In genomic region chr13:110215606-110216005, GRCh38 we compare ENCODE assay signal across 19 cellular contexts.
DNase-seq lines count a peak whose midpoint lies in the region; ATAC-seq and TF ChIP-seq lines count a peak whose summit lies in the region.
"Had no signal": no experiment of that assay in that cellular context is flagged by ENCODE, and none has a peak within 500 bp of the region (broad histone marks: within the 10 kb centered on the region; RNA-seq: fewer than 3 reads in every experiment).

No MANE protein-coding gene starts in this region.

- H3K9me3 Mint-ChIP-seq in activated CD8-positive, alpha-beta T cell treated with anti-CD3 and anti-CD28 coated beads for 36 hours = no peaks in the 10 kb centered on the region
- H3K9me3 Mint-ChIP-seq: activated T-cell treated with anti-CD3 and anti-CD28 coated beads, Interleukin-2, amount 50 U/mL, for 24 hours; nephron progenitor cell had no signal

- H2AFZ ChIP-seq in hepatocyte = no peak overlapping the region
- H2AFZ ChIP-seq in trophoblast cell (ENCODE audit: insufficient read depth, low read length, poor library complexity) = no peak overlapping the region

- H3K9me2 ChIP-seq in hepatocyte (replicated peaks; ENCODE audit: insufficient read depth) = no peaks in the 10 kb centered on the region

- H3K4me2 ChIP-seq in hepatocyte = peak overlapping the region; percentile 17
- no peak overlapping the region for H3K4me2 ChIP-seq in trophoblast cell (ENCODE audit: low read length)

- no peak overlapping the region for H3K14ac ChIP-seq in trophoblast cell (ENCODE audit: low read length)

- H3K23ac ChIP-seq in trophoblast cell (ENCODE audit: low read length) = no peak overlapping the region

- no peak overlapping the region for H3K4ac ChIP-seq in trophoblast cell (ENCODE audit: low read depth, low read length)

- no peak overlapping the region for H3K4me3 ChIP-seq in choroid plexus epithelial cell (ENCODE audit: low read depth, low read length)
- H3K4me3 ChIP-seq in hepatocyte = no peak overlapping the region
- no peak overlapping the region for H3K4me3 ChIP-seq in trophoblast cell (ENCODE audit: low read depth, low read length)
- no peak overlapping the region for H3K4me3 ChIP-seq in upper lobe of right lung
- H3K4me3 ChIP-seq: lung had no signal

- no peak overlapping the region for H4K8ac ChIP-seq in trophoblast cell (ENCODE audit: low read depth, low read length)

- H3K27me3 Mint-ChIP-seq in activated CD8-positive, alpha-beta T cell treated with anti-CD3 and anti-CD28 coated beads for 36 hours = peaks cover 6% of the 10 kb centered on the region

- no peaks in the 10 kb centered on the region for H3K4me1 Mint-ChIP-seq in activated CD8-positive, alpha-beta T cell treated with anti-CD3 and anti-CD28 coated beads for 36 hours (ENCODE audit: low read depth)

- no peak overlapping the region for H2BK120ac ChIP-seq in trophoblast cell (ENCODE audit: insufficient read depth, low read length, poor library complexity)

- H3K9me3 ChIP-seq in hepatocyte (ENCODE audit: low read depth) = no peaks in the 10 kb centered on the region
- H3K9me3 ChIP-seq in trophoblast cell (ENCODE audit: insufficient read depth, low read depth, low read length) = no peaks in the 10 kb centered on the region
- no peaks in the 10 kb centered on the region for H3K9me3 ChIP-seq in upper lobe of right lung

- no peak overlapping the region for H3K27ac Mint-ChIP-seq in activated CD8-positive, alpha-beta T cell treated with anti-CD3 and anti-CD28 coated beads for 36 hours
- H3K27ac Mint-ChIP-seq: activated naive CD8-positive, alpha-beta T cell; activated T-cell treated with anti-CD3 and anti-CD28 coated beads, Interleukin-2, amount 50 U/mL, for 24 hours; nephron progenitor cell had no signal

- H3K27me3 ChIP-seq in hepatocyte (no peaks in the 10 kb centered on the region), trophoblast cell (ENCODE audit: insufficient read depth, low read length) (no peaks in the 10 kb centered on the region), upper lobe of right lung (no peaks in the 10 kb centered on the region)
- H3K27me3 ChIP-seq: foreskin keratinocyte had no signal

- H3K18ac ChIP-seq in trophoblast cell (ENCODE audit: low read length) = no peak overlapping the region

- H3K36me3 Mint-ChIP-seq in activated CD8-positive, alpha-beta T cell treated with anti-CD3 and anti-CD28 coated beads for 36 hours (ENCODE audit: low read depth) = no peaks in the 10 kb centered on the region
- H3K36me3 Mint-ChIP-seq: activated naive CD8-positive, alpha-beta T cell had no signal

- H3K4me1 ChIP-seq in hepatocyte (ENCODE audit: insufficient read depth) (peaks cover 7% of the 10 kb centered on the region), trophoblast cell (ENCODE audit: control insufficient read depth in 1 of 2, insufficient read depth in 2 of 2, low read length in 2 of 2) (peaks cover 24 to 29% of the 10 kb centered on the region in 2 experiments), upper lobe of right lung (peaks cover 37% of the 10 kb centered on the region)

- H4K91ac ChIP-seq in trophoblast cell (ENCODE audit: low read depth, low read length) = no peak overlapping the region

- TF ChIP-seq CTCF in choroid plexus epithelial cell (conservative IDR thresholded peaks at IDR 0.05; ENCODE audit: low read depth, low read length) (no peak), hepatocyte (IDR thresholded peaks at IDR 0.05; ENCODE audit: poor library complexity) (no peak), upper lobe of right lung (IDR thresholded peaks at IDR 0.05) (no peak)
- TF ChIP-seq CTCF in activated CD8-positive, alpha-beta T cell treated with anti-CD3 and anti-CD28 coated beads for 36 hours (IDR thresholded peaks at IDR 0.05) = no peak

- no peaks in the 10 kb centered on the region for H4K20me1 ChIP-seq in hepatocyte (ENCODE audit: insufficient read depth, poor library complexity, severe bottlenecking)

- peak; percentile 53 for DNase-seq in choroid plexus epithelial cell (ENCODE audit: low read depth)
- DNase-seq in hepatocyte (ENCODE audit: low spot score) = no peak
- no peak for DNase-seq in trophoblast cell
- DNase-seq in upper lobe of right lung = no peak
- DNase-seq in amniotic stem cell (lab: John Stamatoyannopoulos, UW) = no peak
- DNase-seq in activated CD8-positive, alpha-beta T cell treated with anti-CD3 and anti-CD28 coated beads for 36 hours = no peak
- DNase-seq: activated CD4-positive, alpha-beta T cell treated with anti-CD3 and anti-CD28 coated beads, Interleukin-2, amount 50 U/mL, for 48 hours; activated T-cell treated with anti-CD3 and anti-CD28 coated beads, Interleukin-2, amount 50 U/mL, for 24 hours; central memory CD4-positive, alpha-beta T cell; foreskin keratinocyte; NCI-H1436 treated with DMSO at 0.1 percent for 48 hours; NCI-H446; nephron progenitor cell; stimulated activated CD4-positive, alpha-beta T cell treated with anti-CD3 and anti-CD28 coated beads, Interleukin-2, amount 100 ng/mL, for 24 hours; T-helper 1 cell had no signal

- POLR2A ChIA-PET in activated CD8-positive, alpha-beta T cell treated with anti-CD3 and anti-CD28 coated beads for 36 hours (lab: Charles Lee) = no interaction called here

- WGBS in hepatocyte (ENCODE audit: low lambda C conversion rate, missing lambda C conversion rate) = 53% methylated on average over 7 of the region's 7 CpGs
- WGBS in trophoblast cell (ENCODE audit: extremely low coverage, insufficient coverage, insufficient read length) = no CpG with 5 or more reads among the region's 7 CpGs

- H3K79me1 ChIP-seq in trophoblast cell (ENCODE audit: low read length) = peaks cover 4% of the 10 kb centered on the region

- H4K12ac ChIP-seq in trophoblast cell (ENCODE audit: low read depth, low read length) = no peak overlapping the region

- no peak overlapping the region for H3K9ac ChIP-seq in trophoblast cell (ENCODE audit: low read length)

- no peak overlapping the region for H3K4me3 Mint-ChIP-seq in activated CD8-positive, alpha-beta T cell treated with anti-CD3 and anti-CD28 coated beads for 36 hours
- H3K4me3 Mint-ChIP-seq: activated naive CD8-positive, alpha-beta T cell; activated T-cell treated with anti-CD3 and anti-CD28 coated beads, Interleukin-2, amount 50 U/mL, for 24 hours; nephron progenitor cell had no signal

- H2BK5ac ChIP-seq in trophoblast cell (ENCODE audit: low read depth, low read length, poor library complexity) = no peak overlapping the region

- CTCF ChIA-PET in activated CD8-positive, alpha-beta T cell treated with anti-CD3 and anti-CD28 coated beads for 36 hours (lab: Charles Lee) = no interaction called here

- no peak overlapping the region for H2AK5ac ChIP-seq in trophoblast cell (ENCODE audit: low read length)

- H3K79me2 ChIP-seq in hepatocyte (no peaks in the 10 kb centered on the region), trophoblast cell (ENCODE audit: control insufficient read depth, insufficient read depth, low read length, poor library complexity) (peaks cover 2% of the 10 kb centered on the region)

- H2BK12ac ChIP-seq in trophoblast cell (ENCODE audit: low read length) = no peak overlapping the region

- ATAC-seq in upper lobe of right lung (no peak), GM21423 (IDR thresholded peaks at IDR 0.05; ENCODE audit: unreplicated experiment) (no peak)
- ATAC-seq in activated CD8-positive, alpha-beta T cell treated with anti-CD3 and anti-CD28 coated beads for 36 hours = no peak
- ATAC-seq: foreskin keratinocyte had no signal

- H3K36me3 ChIP-seq in hepatocyte (replicated peaks; ENCODE audit: insufficient read depth, low read depth) = no peaks in the 10 kb centered on the region
- peaks cover 26 to 45% of the 10 kb centered on the region in 2 experiments for H3K36me3 ChIP-seq in trophoblast cell (ENCODE audit: control insufficient read depth in 1 of 2, insufficient read depth in 2 of 2, low read length in 2 of 2)
- H3K36me3 ChIP-seq in upper lobe of right lung = peaks cover 12% of the 10 kb centered on the region

- intact Hi-C loops in upper lobe of right lung (cut with DNase I) = loop anchor here (10.0 kb wide), 1 partner anchor 219 kb away; no protein-coding TSS in a partner anchor
- intact Hi-C loops in activated CD8-positive, alpha-beta T cell treated with anti-CD3 and anti-CD28 coated beads for 36 hours (cut with micrococcal nuclease) = no loop called here

- H3K27ac ChIP-seq in hepatocyte = peak overlapping the region; percentile 73
- peak overlapping the region; percentile 2 for H3K27ac ChIP-seq in trophoblast cell (ENCODE audit: low read depth, low read length)
- peak overlapping the region; percentile 37 for H3K27ac ChIP-seq in upper lobe of right lung
- H3K27ac ChIP-seq: foreskin keratinocyte, VCaP had no signal

Comparison
In these comparisons a context has a peak if more than half of its experiments do, and no peak if none do; other contexts are left out.
1. H3K27ac ChIP-seq: peak in every context shown above with its lines; median percentile 73 in hepatocyte; 37 in upper lobe of right lung; 2 in trophoblast cell.